ENCODE assay signal across 19 cellular contexts in the genomic region with DNA sequence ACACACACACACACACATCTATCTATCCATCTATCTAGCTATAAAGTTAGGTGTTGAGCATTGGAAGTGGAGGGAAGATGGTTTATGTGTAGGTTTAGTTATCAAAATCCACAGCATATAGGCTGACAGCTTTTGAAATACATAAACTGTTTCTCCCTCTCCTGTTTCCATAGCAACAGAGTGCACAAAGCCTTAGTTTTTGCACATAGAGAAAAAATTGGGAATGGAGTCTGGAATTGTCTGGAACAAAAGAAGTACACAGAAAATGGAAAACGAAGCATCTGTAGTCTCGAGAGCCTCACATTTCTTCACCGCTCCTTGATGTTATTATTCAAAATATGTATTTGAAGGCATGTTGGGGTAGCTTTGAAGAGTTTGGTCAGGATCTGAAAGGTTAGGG.
"Had no signal": no experiment of that assay in that cellular context is flagged by ENCODE, and none has a peak within 500 bp of the region (broad histone marks: within the 10 kb centered on the region; RNA-seq: fewer than 3 reads in every experiment).

No MANE protein-coding gene starts in this region.

- H3K27me3 ChIP-seq: dorsolateral prefrontal cortex, left lung, right atrium auricular region, sigmoid colon, stomach, tibial nerve, upper lobe of left lung had no signal

- DNase-seq: dorsolateral prefrontal cortex; effector CD4-positive, alpha-beta T cell; hypothalamus; kidney; left lung; mesenchymal stem cell; naive thymus-derived CD4-positive, alpha-beta T cell; nucleus accumbens; sigmoid colon; stimulated activated CD4-positive, alpha-beta T cell treated with anti-CD3 and anti-CD28 coated beads, Interleukin-2, amount 100 ng/mL, for 24 hours; stimulated activated CD4-positive, alpha-beta T cell treated with anti-CD3 and anti-CD28 coated beads, Interleukin-4, amount 100 ng/mL, for 24 hours; stimulated activated naive CD4-positive, alpha-beta T cell treated with Interleukin-2 at 50 U/mL for 16 hours; stomach; upper lobe of left lung had no signal

- H3K9me3 ChIP-seq: prostate gland, right atrium auricular region, sigmoid colon, thoracic aorta, tibial nerve, upper lobe of left lung had no signal

- ATAC-seq: left lung; naive thymus-derived CD4-positive, alpha-beta T cell; stimulated activated effector memory CD8-positive, alpha-beta T cell treated with anti-CD3 and anti-CD28 coated beads, Interleukin-12 subunit alpha, Interleukin-12 subunit beta, amount 100 ng/mL, for 72 hours had no signal

- H3K36me3 ChIP-seq: left lung, prostate gland, right atrium auricular region, sigmoid colon, stomach, thoracic aorta, tibial nerve, upper lobe of left lung had no signal

- H3K27ac ChIP-seq: left lung, prostate gland, right atrium auricular region, sigmoid colon, stomach, thoracic aorta, tibial nerve, upper lobe of left lung had no signal

- H3K4me1 ChIP-seq: left lung, prostate gland, right atrium auricular region, sigmoid colon, stomach, tibial nerve, upper lobe of left lung had no signal

- H3K4me3 ChIP-seq: dorsolateral prefrontal cortex, left lung, prostate gland, right atrium auricular region, sigmoid colon, stomach, thoracic aorta, tibial nerve, upper lobe of left lung had no signal
